1 cellular context compared by ENCODE assay signal in the genomic region with DNA sequence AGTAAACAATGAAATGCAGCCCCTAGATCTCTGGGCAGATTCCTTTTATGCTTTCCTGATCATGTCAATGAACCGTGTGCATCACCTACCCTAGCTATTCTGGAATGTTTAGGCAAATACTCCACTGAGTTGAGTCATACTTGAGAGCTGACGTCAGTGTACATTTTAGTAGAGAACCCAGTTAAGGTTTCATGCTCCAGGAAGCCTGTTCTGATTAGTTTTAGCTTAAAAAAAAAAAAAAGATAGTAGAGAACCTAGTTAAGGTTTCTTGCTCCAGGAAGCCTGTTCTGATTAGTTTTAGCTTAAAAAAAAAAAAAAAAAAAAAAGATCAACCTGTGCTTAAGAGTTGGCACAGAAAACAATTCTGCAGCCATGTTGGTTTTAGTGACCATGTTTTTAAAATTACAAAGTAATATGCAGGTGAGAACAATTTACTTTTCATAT.
TF ChIP-seq lines count a peak whose summit lies in the region.

No MANE protein-coding gene starts in this region.

TF ChIP-seq in HEK293, 187 proteins besides CTCF, POLR2A, EP300 and RAD21 (continued from another document):
- TF ChIP-seq ZNF366 (tag by site-specific recombination; conservative IDR thresholded peaks at IDR 0.05) (peak; percentile 9), ZNF302 (tag by site-specific recombination; IDR thresholded peaks at IDR 0.05; ENCODE audit: low read depth) (no peak), ZNF138 (tag by site-specific recombination; IDR thresholded peaks at IDR 0.05; ENCODE audit: borderline replicate concordance) (no peak), KLF10 (tag by site-specific recombination; IDR thresholded peaks at IDR 0.05) (peak; percentile 54; the same call in 1 of the 2 replicates), ZBTB1 (tag by site-specific recombination; IDR thresholded peaks at IDR 0.05) (no peak), ZNF660 (tag by site-specific recombination; IDR thresholded peaks at IDR 0.05) (peak; percentile 82), ZBTB21 (tag by site-specific recombination; IDR thresholded peaks at IDR 0.05) (peak; percentile 81), ZNF600 (tag by site-specific recombination; IDR thresholded peaks at IDR 0.05) (peak; percentile 87), KLF8 (tag by site-specific recombination; IDR thresholded peaks at IDR 0.05) (0 out of 2 replicates have a peak, but pooled peaks have one; percentile 41), PRDM6 (tag by site-specific recombination; IDR thresholded peaks at IDR 0.05) (peak; percentile 52; the same call in 1 of the 2 replicates), ZNF639 (tag by site-specific recombination; IDR thresholded peaks at IDR 0.05) (peak; percentile 39; the same call in 1 of the 2 replicates), ZNF658 (tag by site-specific recombination; IDR thresholded peaks at IDR 0.05) (no peak), ZSCAN23 (tag by site-specific recombination; IDR thresholded peaks at IDR 0.05) (no peak), ZEB2 (tag by site-specific recombination; IDR thresholded peaks at IDR 0.05) (peak; percentile 88), ZNF362 (tag by site-specific recombination; IDR thresholded peaks at IDR 0.05) (peak; percentile 85), ZBTB44 (tag by site-specific recombination; IDR thresholded peaks at IDR 0.05) (no peak), ZNF335 (tag by site-specific recombination; conservative IDR thresholded peaks at IDR 0.05) (peak; percentile 61), ZNF211 (tag by site-specific recombination; IDR thresholded peaks at IDR 0.05; ENCODE audit: low read depth) (no peak), ZIC2 (tag by site-specific recombination; IDR thresholded peaks at IDR 0.05) (no peak), ZNF350 (tag by site-specific recombination; IDR thresholded peaks at IDR 0.05) (no peak), ZNF423 (tag by site-specific recombination; IDR thresholded peaks at IDR 0.05) (no peak), ZBTB17 (tag by site-specific recombination; IDR thresholded peaks at IDR 0.05) (0 out of 2 replicates have a peak, but pooled peaks have one; percentile 48), ZNF311 (tag by site-specific recombination; IDR thresholded peaks at IDR 0.05; ENCODE audit: borderline replicate concordance) (no peak)
- TF ChIP-seq, protein P1, sequence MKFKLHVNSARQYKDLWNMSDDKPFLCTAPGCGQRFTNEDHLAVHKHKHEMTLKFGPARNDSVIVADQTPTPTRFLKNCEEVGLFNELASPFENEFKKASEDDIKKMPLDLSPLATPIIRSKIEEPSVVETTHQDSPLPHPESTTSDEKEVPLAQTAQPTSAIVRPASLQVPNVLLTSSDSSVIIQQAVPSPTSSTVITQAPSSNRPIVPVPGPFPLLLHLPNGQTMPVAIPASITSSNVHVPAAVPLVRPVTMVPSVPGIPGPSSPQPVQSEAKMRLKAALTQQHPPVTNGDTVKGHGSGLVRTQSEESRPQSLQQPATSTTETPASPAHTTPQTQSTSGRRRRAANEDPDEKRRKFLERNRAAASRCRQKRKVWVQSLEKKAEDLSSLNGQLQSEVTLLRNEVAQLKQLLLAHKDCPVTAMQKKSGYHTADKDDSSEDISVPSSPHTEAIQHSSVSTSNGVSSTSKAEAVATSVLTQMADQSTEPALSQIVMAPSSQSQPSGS (tag by site-specific recombination; IDR thresholded peaks at IDR 0.05; ENCODE audit: low read depth), result peak; percentile 92
- TF ChIP-seq, protein P2, sequence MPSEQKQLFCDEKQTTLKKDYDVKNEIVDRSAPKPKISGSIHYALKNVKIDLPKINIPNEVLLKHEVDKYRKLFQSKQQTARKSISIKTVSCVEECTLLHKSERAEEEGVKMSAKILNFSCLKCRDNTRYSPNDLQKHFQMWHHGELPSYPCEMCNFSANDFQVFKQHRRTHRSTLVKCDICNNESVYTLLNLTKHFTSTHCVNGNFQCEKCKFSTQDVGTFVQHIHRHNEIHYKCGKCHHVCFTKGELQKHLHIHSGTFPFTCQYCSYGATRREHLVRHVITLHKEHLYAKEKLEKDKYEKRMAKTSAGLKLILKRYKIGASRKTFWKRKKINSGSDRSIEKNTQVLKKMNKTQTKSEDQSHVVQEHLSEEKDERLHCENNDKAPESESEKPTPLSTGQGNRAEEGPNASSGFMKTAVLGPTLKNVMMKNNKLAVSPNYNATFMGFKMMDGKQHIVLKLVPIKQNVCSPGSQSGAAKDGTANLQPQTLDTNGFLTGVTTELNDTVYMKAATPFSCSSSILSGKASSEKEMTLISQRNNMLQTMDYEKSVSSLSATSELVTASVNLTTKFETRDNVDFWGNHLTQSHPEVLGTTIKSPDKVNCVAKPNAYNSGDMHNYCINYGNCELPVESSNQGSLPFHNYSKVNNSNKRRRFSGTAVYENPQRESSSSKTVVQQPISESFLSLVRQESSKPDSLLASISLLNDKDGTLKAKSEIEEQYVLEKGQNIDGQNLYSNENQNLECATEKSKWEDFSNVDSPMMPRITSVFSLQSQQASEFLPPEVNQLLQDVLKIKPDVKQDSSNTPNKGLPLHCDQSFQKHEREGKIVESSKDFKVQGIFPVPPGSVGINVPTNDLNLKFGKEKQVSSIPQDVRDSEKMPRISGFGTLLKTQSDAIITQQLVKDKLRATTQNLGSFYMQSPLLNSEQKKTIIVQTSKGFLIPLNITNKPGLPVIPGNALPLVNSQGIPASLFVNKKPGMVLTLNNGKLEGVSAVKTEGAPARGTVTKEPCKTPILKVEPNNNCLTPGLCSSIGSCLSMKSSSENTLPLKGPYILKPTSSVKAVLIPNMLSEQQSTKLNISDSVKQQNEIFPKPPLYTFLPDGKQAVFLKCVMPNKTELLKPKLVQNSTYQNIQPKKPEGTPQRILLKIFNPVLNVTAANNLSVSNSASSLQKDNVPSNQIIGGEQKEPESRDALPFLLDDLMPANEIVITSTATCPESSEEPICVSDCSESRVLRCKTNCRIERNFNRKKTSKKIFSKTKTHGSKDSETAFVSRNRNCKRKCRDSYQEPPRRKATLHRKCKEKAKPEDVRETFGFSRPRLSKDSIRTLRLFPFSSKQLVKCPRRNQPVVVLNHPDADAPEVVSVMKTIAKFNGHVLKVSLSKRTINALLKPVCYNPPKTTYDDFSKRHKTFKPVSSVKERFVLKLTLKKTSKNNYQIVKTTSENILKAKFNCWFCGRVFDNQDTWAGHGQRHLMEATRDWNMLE (tag by site-specific recombination; conservative IDR thresholded peaks at IDR 0.05; ENCODE audit: low read depth), result 0 out of 2 replicates have a peak, but pooled peaks have one; percentile 38
- TF ChIP-seq, protein P3, sequence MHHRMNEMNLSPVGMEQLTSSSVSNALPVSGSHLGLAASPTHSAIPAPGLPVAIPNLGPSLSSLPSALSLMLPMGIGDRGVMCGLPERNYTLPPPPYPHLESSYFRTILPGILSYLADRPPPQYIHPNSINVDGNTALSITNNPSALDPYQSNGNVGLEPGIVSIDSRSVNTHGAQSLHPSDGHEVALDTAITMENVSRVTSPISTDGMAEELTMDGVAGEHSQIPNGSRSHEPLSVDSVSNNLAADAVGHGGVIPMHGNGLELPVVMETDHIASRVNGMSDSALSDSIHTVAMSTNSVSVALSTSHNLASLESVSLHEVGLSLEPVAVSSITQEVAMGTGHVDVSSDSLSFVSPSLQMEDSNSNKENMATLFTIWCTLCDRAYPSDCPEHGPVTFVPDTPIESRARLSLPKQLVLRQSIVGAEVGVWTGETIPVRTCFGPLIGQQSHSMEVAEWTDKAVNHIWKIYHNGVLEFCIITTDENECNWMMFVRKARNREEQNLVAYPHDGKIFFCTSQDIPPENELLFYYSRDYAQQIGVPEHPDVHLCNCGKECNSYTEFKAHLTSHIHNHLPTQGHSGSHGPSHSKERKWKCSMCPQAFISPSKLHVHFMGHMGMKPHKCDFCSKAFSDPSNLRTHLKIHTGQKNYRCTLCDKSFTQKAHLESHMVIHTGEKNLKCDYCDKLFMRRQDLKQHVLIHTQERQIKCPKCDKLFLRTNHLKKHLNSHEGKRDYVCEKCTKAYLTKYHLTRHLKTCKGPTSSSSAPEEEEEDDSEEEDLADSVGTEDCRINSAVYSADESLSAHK (tag by site-specific recombination; IDR thresholded peaks at IDR 0.05), result no peak
